8 cellular contexts compared by ENCODE assay signal in the genomic region with DNA sequence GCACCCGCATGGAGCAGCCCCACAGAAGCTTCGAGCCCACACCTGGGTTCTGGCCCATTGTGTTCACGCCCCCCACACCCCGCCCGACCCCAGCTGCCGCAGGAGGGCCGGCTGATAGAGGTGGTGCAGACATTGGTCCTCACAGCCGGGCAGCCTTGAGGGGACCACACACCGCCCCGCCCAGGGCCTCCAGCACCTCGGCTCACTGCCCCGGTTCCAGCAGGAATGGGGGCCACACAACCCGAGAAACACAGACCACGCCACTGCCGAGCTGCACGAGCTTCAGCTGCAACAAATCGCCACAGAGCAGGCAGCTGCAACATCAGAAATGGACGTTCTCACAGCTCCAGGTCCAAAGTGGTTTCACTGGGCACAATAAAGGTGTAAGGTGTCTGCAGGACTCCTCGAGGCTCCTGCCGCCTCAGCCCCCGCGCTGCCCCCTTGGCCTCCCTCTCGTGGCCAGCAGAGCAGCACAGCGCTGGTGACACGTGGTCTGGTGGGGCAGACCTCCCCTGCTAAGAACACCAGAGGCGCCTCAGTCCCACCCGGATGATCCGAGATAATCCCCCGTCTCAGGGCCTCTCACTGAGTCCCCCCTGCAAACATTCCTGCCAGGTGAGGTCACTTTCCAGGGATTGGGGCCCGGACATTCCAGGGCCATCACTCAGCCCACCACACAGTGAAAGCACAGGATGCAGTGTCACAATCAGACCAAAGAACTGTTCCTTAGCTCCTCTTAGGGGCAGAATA.
A peak's percentile ranks its signal among the peaks of the same experiment; 100 is the strongest.
DNase-seq lines count a peak whose midpoint lies in the region; ATAC-seq and TF ChIP-seq lines count a peak whose summit lies in the region.

No MANE protein-coding gene starts in this region.

- H3K4me1 ChIP-seq in HUES6 (ENCODE audit: control insufficient read depth, insufficient read depth, low read length), result peaks cover 45% of the 10 kb centered on the region
- peaks cover 11% of the 10 kb centered on the region for H3K4me1 ChIP-seq in mesendoderm (ENCODE audit: control insufficient read depth, low read depth, low read length)

- ATAC-seq in HG03045 (IDR thresholded peaks at IDR 0.05; ENCODE audit: unreplicated experiment), result no peak

- H3K9ac ChIP-seq in HUES6 (ENCODE audit: low read length), result peak overlapping the region; percentile 71
- H3K9ac ChIP-seq in mesendoderm (ENCODE audit: low read length), result peak overlapping the region; percentile 28

- H2BK15ac ChIP-seq in mesendoderm (replicated peaks; ENCODE audit: low read depth), result no peak overlapping the region

- H3K18ac ChIP-seq in mesendoderm (ENCODE audit: low read length), result peak overlapping the region; percentile 61

- CTCF ChIA-PET in AG04450 (lab: Charles Lee), result no interaction called here

- no peaks in the 10 kb centered on the region for H3K79me2 ChIP-seq in mesendoderm (ENCODE audit: control insufficient read depth, insufficient read depth, low read length)

- DNase-seq in AG04450 (ENCODE audit: low read depth, low spot score) (peak; percentile 79), dermis blood vessel endothelial cell (peak; percentile 90), mesendoderm (peak; percentile 100), SKM-1 treated with dmso at 0.1 percent for 144 hours (lab: John Stamatoyannopoulos, UW; ENCODE audit: unreplicated experiment) (no peak), OCI-M1 (lab: John Stamatoyannopoulos, UW) (no peak)
- DNase-seq in activated T-cell treated with anti-CD3 and anti-CD28 coated beads, Interleukin-2, amount 50 U/mL, for 1 hour, result no peak

- H3K36me3 ChIP-seq in HUES6 (ENCODE audit: control insufficient read depth, insufficient read depth, low read length) (no peaks in the 10 kb centered on the region), mesendoderm (ENCODE audit: control insufficient read depth, insufficient read depth, low read length) (no peaks in the 10 kb centered on the region)

- H2BK120ac ChIP-seq in mesendoderm (ENCODE audit: low read depth, low read length), result peak overlapping the region; percentile 40

- H3K9me3 ChIP-seq in AG04450 (ENCODE audit: control insufficient read depth, insufficient read depth, low read length), result peaks cover 11% of the 10 kb centered on the region
- H3K9me3 ChIP-seq in HUES6 (ENCODE audit: control insufficient read depth, insufficient read depth, low read depth, low read length), result no peaks in the 10 kb centered on the region

- peak overlapping the region; percentile 86 for H3K4ac ChIP-seq in mesendoderm (ENCODE audit: low read depth, low read length)

- H3K27ac ChIP-seq in AG04450 (ENCODE audit: low read depth, low read length) (peak overlapping the region; percentile 70), HUES6 (ENCODE audit: low read depth, low read length) (peak overlapping the region; percentile 59; the same call in 1 of the 2 replicates), mesendoderm (ENCODE audit: low read depth, low read length) (peak overlapping the region; percentile 71)

- H2AK5ac ChIP-seq in mesendoderm (ENCODE audit: low read length), result no peak overlapping the region

- POLR2A ChIA-PET in AG04450 (lab: Yijun Ruan, JAX), result interaction anchor here (0.7 to 1.8 kb wide), 5 partner anchors 11 to 203 kb away, joined by 3 to 16 read pairs (median 7); no protein-coding TSS in a partner anchor

- H2BK5ac ChIP-seq in mesendoderm (ENCODE audit: low read length), result peak overlapping the region; percentile 80

- H3K23ac ChIP-seq in mesendoderm (ENCODE audit: low read length), result no peak overlapping the region

- peak; percentile 20 for TF ChIP-seq CTCF in AG04450 (IDR thresholded peaks at IDR 0.05; ENCODE audit: low read depth, low read length)

- no peak overlapping the region for H4K8ac ChIP-seq in mesendoderm (ENCODE audit: low read depth, low read length)

- peak overlapping the region; percentile 28 for H3K4me2 ChIP-seq in mesendoderm (ENCODE audit: low read length)

- no peaks in the 10 kb centered on the region for H3K79me1 ChIP-seq in mesendoderm (ENCODE audit: low read length)

- peak overlapping the region; percentile 79 for H3K56ac ChIP-seq in mesendoderm (ENCODE audit: low read length)

- H3K4me3 ChIP-seq in AG04450 (ENCODE audit: low read depth, low read length), result no peak overlapping the region
- peak overlapping the region; percentile 27; the same call in 1 of the 2 replicates for H3K4me3 ChIP-seq in HUES6 (ENCODE audit: low read depth, low read length)
- H3K4me3 ChIP-seq in mesendoderm (ENCODE audit: low read length), result no peak overlapping the region

- H3K27me3 ChIP-seq in AG04450 (ENCODE audit: control insufficient read depth, insufficient read depth, low read length) (no peaks in the 10 kb centered on the region), HUES6 (ENCODE audit: control insufficient read depth, insufficient read depth, low read length) (no peaks in the 10 kb centered on the region; the same call in 1 of the 2 replicates), mesendoderm (ENCODE audit: insufficient read depth, low read length, poor library complexity) (no peaks in the 10 kb centered on the region)

- H4K5ac ChIP-seq in mesendoderm (ENCODE audit: low read length), result no peak overlapping the region

- WGBS in mesendoderm (ENCODE audit: extremely low coverage, insufficient coverage, low lambda C conversion rate), result no CpG with 5 or more reads among the region's 30 CpGs

Comparison
In these comparisons a context has a peak if more than half of its experiments do, and no peak if none do; other contexts are left out.
1. DNase-seq: peak in AG04450 (single experiment), dermis blood vessel endothelial cell (single experiment) and mesendoderm (single experiment); none in SKM-1 treated with dmso at 0.1 percent for 144 hours (single experiment), activated T-cell treated with anti-CD3 and anti-CD28 coated beads, Interleukin-2, amount 50 U/mL, for 1 hour (single experiment) and OCI-M1 (single experiment).
2. Peak in every context shown above with its lines, with median percentiles within 50 percentile points of each other: H3K27ac ChIP-seq.